Comparison of ENCODE assay signal across 8 cellular contexts in genomic region chr16:70523013-70523620, GRCh38. TPM values are rescaled to one million over a fixed set of nuclear protein-coding genes. Genes with fewer than 3 reads are reported as not detected.
DNase-seq lines count a peak whose midpoint lies in the region; ATAC-seq and TF ChIP-seq lines count a peak whose summit lies in the region.

TSS of gene COG4 (minus strand) at chr16:70523554. CDS start at chr16:70523543, 11 bp downstream.

- peak within 1 kb of the TSS; percentile 90 for H3K27ac ChIP-seq in hepatocyte

- H3K4me3 ChIP-seq in astrocyte of the cerebellum (ENCODE audit: low read depth, low read length) (peak within 1 kb of the TSS; percentile 61), hepatocyte (peak within 1 kb of the TSS; percentile 84)

- CTCF ChIA-PET in HEK293T (lab: Yijun Ruan, JAX), result no interaction called here

- POLR2A ChIA-PET in HEK293T (lab: Yijun Ruan, JAX), result interaction anchor here (0.8 to 1.5 kb wide), 4 partner anchors 9 to 142 kb away, joined by 4 to 6 read pairs (median 6); partner anchors contain the start of gene ST3GAL2

- no peaks in the 10 kb centered on the region for H3K9me2 ChIP-seq in hepatocyte (replicated peaks; ENCODE audit: insufficient read depth)

- peak; percentile 54 for DNase-seq in GDM1 (lab: John Stamatoyannopoulos, UW)
- peak; percentile 86 for DNase-seq in HEK293T (ENCODE audit: extremely low spot score)
- DNase-seq in NCI-H1436 treated with DMSO at 0.1 percent for 48 hours (lab: John Stamatoyannopoulos, UW), result peak; percentile 65
- DNase-seq in T1000 (lab: John Stamatoyannopoulos, UW), result peak; percentile 59
- DNase-seq in astrocyte of the cerebellum (ENCODE audit: low read depth), result peak; percentile 53
- peak; percentile 93 for DNase-seq in hepatocyte (ENCODE audit: low spot score)
- peak; percentile 59 for DNase-seq in renal cortical epithelial cell (ENCODE audit: low read depth)

- 4% methylated on average over 34 of the region's 34 CpGs for WGBS in hepatocyte (ENCODE audit: low lambda C conversion rate, missing lambda C conversion rate)

- H4K20me1 ChIP-seq in hepatocyte (ENCODE audit: insufficient read depth, poor library complexity, severe bottlenecking), result peaks cover 28% of the 10 kb centered on the region

- no peaks in the 10 kb centered on the region for H3K36me3 ChIP-seq in hepatocyte (replicated peaks; ENCODE audit: insufficient read depth, low read depth)

- H3K4me2 ChIP-seq in hepatocyte, result peak within 1 kb of the TSS; percentile 87

- no peak for ATAC-seq in HG03025 (IDR thresholded peaks at IDR 0.05; ENCODE audit: low FRiP score, unreplicated experiment)

- in situ Hi-C loops in astrocyte of the cerebellum (cut with HindIII; ENCODE audit: low sequenced_read_pairs), result no loop called here

- peaks cover 31% of the 10 kb centered on the region for H3K4me1 ChIP-seq in hepatocyte (ENCODE audit: insufficient read depth)

- no peaks in the 10 kb centered on the region for H3K27me3 ChIP-seq in hepatocyte

- TF ChIP-seq CTCF in astrocyte of the cerebellum (IDR thresholded peaks at IDR 0.05; ENCODE audit: low read depth, low read length, missing control alignments), result no peak
- no peak for TF ChIP-seq CTCF in hepatocyte (IDR thresholded peaks at IDR 0.05; ENCODE audit: poor library complexity)

- peaks cover 76% of the 10 kb centered on the region for H3K79me2 ChIP-seq in hepatocyte

- no peaks in the 10 kb centered on the region for H3K9me3 ChIP-seq in hepatocyte (ENCODE audit: low read depth)

- peak within 1 kb of the TSS; percentile 89 for H2AFZ ChIP-seq in hepatocyte

TF ChIP-seq in HEK293T, 16 proteins besides CTCF, POLR2A, EP300 and RAD21:
- TF ChIP-seq FOXK2 (IDR thresholded peaks at IDR 0.05) (no peak), ELF4 (IDR thresholded peaks at IDR 0.05) (peak; percentile 73; the same call in 1 of the 2 replicates), ARNT (IDR thresholded peaks at IDR 0.05) (no peak), SP1 (IDR thresholded peaks at IDR 0.05) (no peak)

RNA-seq across cellular contexts. Expression of gene COG4, which starts in this region (rescaled TPM):
- 45.9 and 52.9 TPM in 2 replicates for total RNA-seq in hepatocyte
- polyA plus RNA-seq in hepatocyte, result 35.3 and 48.9 TPM in 2 replicates
- 71.1 and 82.1 TPM in 2 replicates for total RNA-seq in renal cortical epithelial cell
